In genomic region chr11:24344222-24344621, GRCh38 we compare ENCODE assay signal across 19 cellular contexts.
A peak's percentile ranks its signal among the peaks of the same experiment; 100 is the strongest.
DNase-seq lines count a peak whose midpoint lies in the region; ATAC-seq and TF ChIP-seq lines count a peak whose summit lies in the region.
"Had no signal": no experiment of that assay in that cellular context is flagged by ENCODE, and none has a peak within 500 bp of the region (broad histone marks: within the 10 kb centered on the region; RNA-seq: fewer than 3 reads in every experiment).

No MANE protein-coding gene starts in this region.

- H3K4me1 Mint-ChIP-seq in GM23338 (no peaks in the 10 kb centered on the region), neural progenitor cell (peaks cover 13% of the 10 kb centered on the region)
- H3K4me1 Mint-ChIP-seq: B cell had no signal

- DNase-seq in GM23338 (ENCODE audit: low spot score), result peak; percentile 4
- no peak for DNase-seq in mesenchymal stem cell
- DNase-seq in neural progenitor cell (ENCODE audit: low spot score), result peak; percentile 4
- DNase-seq in GM13976 (ENCODE audit: low spot score), result no peak
- DNase-seq: AML-193; Caco-2; Calu3; CD4-positive, alpha-beta T cell; CD8-positive, alpha-beta T cell; DMS79 treated with DMSO at 0.1 percent for 48 hours; GF-D8 had no signal

- H3K18ac ChIP-seq in mesenchymal stem cell (ENCODE audit: low read depth in 1 of 2, low read length in 2 of 2), result no peak overlapping the region

- H3K36me3 Mint-ChIP-seq in GM23338 (ENCODE audit: low read depth), result no peaks in the 10 kb centered on the region
- H3K36me3 Mint-ChIP-seq in neural progenitor cell, result no peaks in the 10 kb centered on the region
- H3K36me3 Mint-ChIP-seq: CD8-positive, alpha-beta T cell had no signal

- H3K36me3 ChIP-seq in GM23338 (ENCODE audit: insufficient read depth) (no peaks in the 10 kb centered on the region), mesenchymal stem cell (ENCODE audit: control insufficient read depth in 1 of 2, insufficient read depth in 2 of 2, low read depth in 1 of 2, low read length in 2 of 2) (no peaks in the 10 kb centered on the region), neural progenitor cell (no peaks in the 10 kb centered on the region)
- H3K36me3 ChIP-seq: BLaER1 treated with 17β-estradiol and CSF1 and Interleukin-3, amounts not matched to agents 10 nM and 100 nM had no signal

- H4K91ac ChIP-seq in mesenchymal stem cell (ENCODE audit: low read length), result peak overlapping the region; percentile 27

- in situ Hi-C loops in GM13976 (cut with MboI; ENCODE audit: low sequenced_read_pairs, unreplicated experiment), result no loop called here

- H3K4me2 ChIP-seq in GM23338 (no peak overlapping the region), mesenchymal stem cell (ENCODE audit: low read length, poor library complexity, severe bottlenecking) (no peak overlapping the region), neural progenitor cell (no peak overlapping the region)
- H3K4me2 ChIP-seq: A549; BLaER1 treated with 17β-estradiol and CSF1 and Interleukin-3, amounts not matched to agents 10 nM and 100 nM had no signal

- H3K9ac ChIP-seq in mesenchymal stem cell (ENCODE audit: low read length), result no peak overlapping the region
- no peak overlapping the region for H3K9ac ChIP-seq in neural progenitor cell
- H3K9ac ChIP-seq: BLaER1 treated with 17β-estradiol and CSF1 and Interleukin-3, amounts not matched to agents 10 nM and 100 nM had no signal

- no peaks in the 10 kb centered on the region for H3K4me1 ChIP-seq in GM23338 (ENCODE audit: insufficient read depth)
- H3K4me1 ChIP-seq in mesenchymal stem cell (ENCODE audit: control insufficient read depth, insufficient read depth, low read depth, low read length), result no peaks in the 10 kb centered on the region
- no peaks in the 10 kb centered on the region for H3K4me1 ChIP-seq in neural progenitor cell
- H3K4me1 ChIP-seq: A549; BLaER1 treated with 17β-estradiol and CSF1 and Interleukin-3, amounts not matched to agents 10 nM and 100 nM; Caco-2 had no signal

- no peaks in the 10 kb centered on the region for H3K79me1 ChIP-seq in mesenchymal stem cell (replicated peaks; ENCODE audit: low read length, poor library complexity, severe bottlenecking)

- H2AFZ ChIP-seq in GM23338 (no peak overlapping the region), mesenchymal stem cell (ENCODE audit: low read depth, low read length) (no peak overlapping the region), neural progenitor cell (replicated peaks) (no peak overlapping the region)

- WGBS in mesenchymal stem cell, result 83% methylated on average over 6 of the region's 7 CpGs

- no peak overlapping the region for H2BK12ac ChIP-seq in mesenchymal stem cell (ENCODE audit: low read length in 2 of 2)

- TF ChIP-seq CTCF in GM23338 (conservative IDR thresholded peaks at IDR 0.05; ENCODE audit: low read depth in 2 of 2) (no peak), VCaP (conservative IDR thresholded peaks at IDR 0.05) (no peak), neural progenitor cell (IDR thresholded peaks at IDR 0.05) (no peak), GM13976 (IDR thresholded peaks at IDR 0.05; ENCODE audit: borderline replicate concordance, control extremely low read depth, extremely low read depth, insufficient read depth, missing control alignments) (no peak)

- peaks cover 2% of the 10 kb centered on the region for H3K27me3 Mint-ChIP-seq in GM23338 (ENCODE audit: insufficient read depth, low read depth, poor library complexity)
- H3K27me3 Mint-ChIP-seq in neural progenitor cell (ENCODE audit: insufficient read depth, low read depth), result peaks cover 2% of the 10 kb centered on the region
- H3K27me3 Mint-ChIP-seq: B cell; CD4-positive, alpha-beta T cell had no signal

- no peaks in the 10 kb centered on the region; the same call in 1 of the 2 replicates for H3K9me2 ChIP-seq in GM23338 (ENCODE audit: insufficient read depth)

- H3F3A ChIP-seq in GM23338 (replicated peaks; ENCODE audit: low read depth) (no peaks in the 10 kb centered on the region), neural progenitor cell (ENCODE audit: low read depth) (no peaks in the 10 kb centered on the region)

- no peak overlapping the region for H3K14ac ChIP-seq in mesenchymal stem cell (ENCODE audit: low read length in 2 of 2)

- H4K8ac ChIP-seq in mesenchymal stem cell (ENCODE audit: low read length), result no peak overlapping the region

- H3K9me3 ChIP-seq in mesenchymal stem cell (ENCODE audit: control insufficient read depth, low read length) (no peaks in the 10 kb centered on the region), neural progenitor cell (ENCODE audit: low read depth) (no peaks in the 10 kb centered on the region)
- H3K9me3 ChIP-seq: A549; BLaER1 treated with 17β-estradiol and CSF1 and Interleukin-3, amounts not matched to agents 10 nM and 100 nM; Caco-2 had no signal

- H4K20me1 ChIP-seq in GM23338 (replicated peaks; ENCODE audit: insufficient read depth), result no peaks in the 10 kb centered on the region
- H4K20me1 ChIP-seq in neural progenitor cell (ENCODE audit: low read depth), result no peaks in the 10 kb centered on the region
- H4K20me1 ChIP-seq: BLaER1 treated with 17β-estradiol and CSF1 and Interleukin-3, amounts not matched to agents 10 nM and 100 nM had no signal

- H3K27me3 ChIP-seq in GM23338 (ENCODE audit: insufficient read depth), result no peaks in the 10 kb centered on the region
- H3K27me3 ChIP-seq in mesenchymal stem cell (ENCODE audit: control insufficient read depth in 1 of 2, insufficient read depth in 1 of 2, low read length in 2 of 2), result no peaks in the 10 kb centered on the region
- no peaks in the 10 kb centered on the region for H3K27me3 ChIP-seq in neural progenitor cell
- H3K27me3 ChIP-seq: BLaER1 treated with 17β-estradiol and CSF1 and Interleukin-3, amounts not matched to agents 10 nM and 100 nM had no signal

- H3K4ac ChIP-seq in mesenchymal stem cell (ENCODE audit: low read depth in 1 of 2, low read length in 2 of 2), result no peak overlapping the region

- H2BK5ac ChIP-seq in mesenchymal stem cell (ENCODE audit: low read depth, low read length, poor library complexity, severe bottlenecking), result no peak overlapping the region

- no peak overlapping the region for H3K4me3 ChIP-seq in GM23338
- H3K4me3 ChIP-seq in mesenchymal stem cell (ENCODE audit: insufficient read depth in 1 of 2, low read depth in 1 of 2, low read length in 2 of 2), result no peak overlapping the region
- H3K4me3 ChIP-seq in neural progenitor cell, result no peak overlapping the region
- H3K4me3 ChIP-seq: A549; BLaER1 treated with 17β-estradiol and CSF1 and Interleukin-3, amounts not matched to agents 10 nM and 100 nM had no signal

- H3K9me3 Mint-ChIP-seq in GM23338 (no peaks in the 10 kb centered on the region), neural progenitor cell (no peaks in the 10 kb centered on the region)
- H3K9me3 Mint-ChIP-seq: CD4-positive, alpha-beta T cell; CD8-positive, alpha-beta T cell had no signal

- H3K27ac ChIP-seq in GM23338 (ENCODE audit: low read depth), result no peak overlapping the region
- peak overlapping the region; percentile 52 for H3K27ac ChIP-seq in VCaP
- H3K27ac ChIP-seq in mesenchymal stem cell (ENCODE audit: low read length, poor library complexity, severe bottlenecking), result no peak overlapping the region
- H3K27ac ChIP-seq in neural progenitor cell, result no peak overlapping the region
- H3K27ac ChIP-seq: 22Rv1; A549; BLaER1 treated with 17β-estradiol and CSF1 and Interleukin-3, amounts not matched to agents 10 nM and 100 nM; C4-2B had no signal

- H2BK15ac ChIP-seq in mesenchymal stem cell (ENCODE audit: low read depth, poor library complexity, severe bottlenecking), result no peak overlapping the region

- ATAC-seq in GM23338 (peak; percentile 59), HG03520 (IDR thresholded peaks at IDR 0.05; ENCODE audit: unreplicated experiment) (no peak), GM21515 (IDR thresholded peaks at IDR 0.05; ENCODE audit: unreplicated experiment) (no peak)
- ATAC-seq: A549; CD8-positive, alpha-beta T cell had no signal

- H2BK120ac ChIP-seq in mesenchymal stem cell (ENCODE audit: low read depth, low read length), result peak overlapping the region; percentile 34

- H3K27ac Mint-ChIP-seq in GM23338, result no peak overlapping the region
- H3K27ac Mint-ChIP-seq in neural progenitor cell, result no peak overlapping the region
- H3K27ac Mint-ChIP-seq: B cell; CD4-positive, alpha-beta T cell; CD8-positive, alpha-beta T cell had no signal

- H3K4me3 Mint-ChIP-seq in GM23338 (no peak overlapping the region), neural progenitor cell (no peak overlapping the region)
- H3K4me3 Mint-ChIP-seq: B cell; CD4-positive, alpha-beta T cell; CD8-positive, alpha-beta T cell had no signal

- H2AK5ac ChIP-seq in mesenchymal stem cell (ENCODE audit: low read length, severe bottlenecking), result no peak overlapping the region

- H3K79me2 ChIP-seq in GM23338 (replicated peaks; ENCODE audit: insufficient read depth), result no peaks in the 10 kb centered on the region
- H3K79me2 ChIP-seq in neural progenitor cell (ENCODE audit: low read depth), result no peaks in the 10 kb centered on the region

- H3K23ac ChIP-seq in mesenchymal stem cell (ENCODE audit: low read length in 2 of 2), result no peak overlapping the region

TF ChIP-seq in GM23338, 12 proteins besides CTCF, POLR2A, EP300 and RAD21 (continues in another document):
- no peak for TF ChIP-seq CREB1 (CRISPR knock-in tag; IDR thresholded peaks at IDR 0.05; ENCODE audit: low read depth)
- no peak for TF ChIP-seq NANOG (IDR thresholded peaks at IDR 0.05; ENCODE audit: borderline replicate concordance)
- TF ChIP-seq ZNF114 (CRISPR knock-in tag; IDR thresholded peaks at IDR 0.05), result no peak

Comparison
In these comparisons a context has a peak if more than half of its experiments do, and no peak if none do; other contexts are left out.
1. DNase-seq: peak in GM23338 (single experiment) and neural progenitor cell (single experiment); none in mesenchymal stem cell (single experiment) and GM13976 (single experiment).